ENCODE assay signal across 17 cellular contexts in genomic region chr10:112706580-112706979, GRCh38.
DNase-seq lines count a peak whose midpoint lies in the region; ATAC-seq and TF ChIP-seq lines count a peak whose summit lies in the region.
"Had no signal": no experiment of that assay in that cellular context is flagged by ENCODE, and none has a peak within 500 bp of the region (broad histone marks: within the 10 kb centered on the region; RNA-seq: fewer than 3 reads in every experiment).

No MANE protein-coding gene starts in this region.

- peaks cover 6% of the 10 kb centered on the region for H3K4me1 Mint-ChIP-seq in stimulated activated naive CD8-positive, alpha-beta T cell treated with anti-CD3 and anti-CD28 coated beads, Interleukin-15, amount 100 ng/mL, for 72 hours
- peaks cover 5% of the 10 kb centered on the region for H3K4me1 Mint-ChIP-seq in activated CD8-positive, alpha-beta T cell treated with anti-CD3 and anti-CD28 coated beads for 36 hours (ENCODE audit: low read depth)
- peaks cover 0 to 17% (median 10%) of the 10 kb centered on the region in 4 donors for H3K4me1 Mint-ChIP-seq in naive thymus-derived CD8-positive, alpha-beta T cell
- H3K4me1 Mint-ChIP-seq: B cell had no signal

- peaks cover 4% of the 10 kb centered on the region for H3K36me3 Mint-ChIP-seq in activated CD8-positive, alpha-beta T cell treated with anti-CD3 and anti-CD28 coated beads for 36 hours (ENCODE audit: low read depth)
- H3K36me3 Mint-ChIP-seq in naive thymus-derived CD8-positive, alpha-beta T cell, result peaks cover 0 to 15% (median 9%) of the 10 kb centered on the region in 3 donors

- no peaks in the 10 kb centered on the region for H3K9me3 Mint-ChIP-seq in stimulated activated naive CD8-positive, alpha-beta T cell treated with anti-CD3 and anti-CD28 coated beads, Interleukin-15, amount 100 ng/mL, for 72 hours
- H3K9me3 Mint-ChIP-seq in activated CD8-positive, alpha-beta T cell treated with anti-CD3 and anti-CD28 coated beads for 36 hours, result no peaks in the 10 kb centered on the region
- H3K9me3 Mint-ChIP-seq in naive thymus-derived CD8-positive, alpha-beta T cell, result no peaks in the 10 kb centered on the region
- H3K9me3 Mint-ChIP-seq: CD4-positive, alpha-beta T cell had no signal

- no peak overlapping the region for H3K4me3 Mint-ChIP-seq in stimulated activated naive CD8-positive, alpha-beta T cell treated with anti-CD3 and anti-CD28 coated beads, Interleukin-15, amount 100 ng/mL, for 72 hours
- no peak overlapping the region for H3K4me3 Mint-ChIP-seq in activated CD8-positive, alpha-beta T cell treated with anti-CD3 and anti-CD28 coated beads for 36 hours
- H3K4me3 Mint-ChIP-seq in naive thymus-derived CD8-positive, alpha-beta T cell, result no peak overlapping the region
- H3K4me3 Mint-ChIP-seq: B cell; CD4-positive, alpha-beta T cell had no signal

- ATAC-seq in stimulated activated naive CD8-positive, alpha-beta T cell treated with anti-CD3 and anti-CD28 coated beads, Interleukin-15, amount 100 ng/mL, for 72 hours, result peak; percentile 48
- no peak for ATAC-seq in stimulated activated naive CD8-positive, alpha-beta T cell treated with anti-CD3 and anti-CD28 coated beads, Interleukin-15, Interleukin-2, amounts not matched to agents 100 U/mL and 50 U/mL, for 24 hours
- ATAC-seq in activated CD8-positive, alpha-beta T cell treated with anti-CD3 and anti-CD28 coated beads for 36 hours, result peak; percentile 39
- ATAC-seq in naive thymus-derived CD8-positive, alpha-beta T cell, result peak; percentile 33 to 36
- no peak for ATAC-seq in HG03432 (IDR thresholded peaks at IDR 0.05; ENCODE audit: unreplicated experiment)
- ATAC-seq in GM21717 (IDR thresholded peaks at IDR 0.05; ENCODE audit: unreplicated experiment), result no peak
- no peak for ATAC-seq in HG03280 (IDR thresholded peaks at IDR 0.05; ENCODE audit: unreplicated experiment)

- no peak overlapping the region for H3K27ac Mint-ChIP-seq in stimulated activated naive CD8-positive, alpha-beta T cell treated with anti-CD3 and anti-CD28 coated beads, Interleukin-15, amount 100 ng/mL, for 72 hours
- H3K27ac Mint-ChIP-seq in activated CD8-positive, alpha-beta T cell treated with anti-CD3 and anti-CD28 coated beads for 36 hours, result no peak overlapping the region
- peak overlapping the region in 2 of 10 donors; percentile 29 to 30 for H3K27ac Mint-ChIP-seq in naive thymus-derived CD8-positive, alpha-beta T cell
- H3K27ac Mint-ChIP-seq: B cell; CD4-positive, alpha-beta T cell had no signal

- POLR2A ChIA-PET in activated CD8-positive, alpha-beta T cell treated with anti-CD3 and anti-CD28 coated beads for 36 hours (lab: Charles Lee), result no interaction called here
- POLR2A ChIA-PET in naive thymus-derived CD8-positive, alpha-beta T cell (lab: Charles Lee), result no interaction called here

- no peaks in the 10 kb centered on the region for H3K27me3 Mint-ChIP-seq in stimulated activated naive CD8-positive, alpha-beta T cell treated with anti-CD3 and anti-CD28 coated beads, Interleukin-15, amount 100 ng/mL, for 72 hours
- no peaks in the 10 kb centered on the region for H3K27me3 Mint-ChIP-seq in activated CD8-positive, alpha-beta T cell treated with anti-CD3 and anti-CD28 coated beads for 36 hours
- H3K27me3 Mint-ChIP-seq in naive thymus-derived CD8-positive, alpha-beta T cell, result no peaks in the 10 kb centered on the region
- H3K27me3 Mint-ChIP-seq: B cell; CD4-positive, alpha-beta T cell had no signal

- intact Hi-C loops in activated CD8-positive, alpha-beta T cell treated with anti-CD3 and anti-CD28 coated beads for 36 hours (cut with micrococcal nuclease), result no loop called here

- DNase-seq in stimulated activated naive CD8-positive, alpha-beta T cell treated with anti-CD3 and anti-CD28 coated beads, Interleukin-15, amount 100 ng/mL, for 72 hours, result peak in 1 of 2 donors; percentile 6
- no peak for DNase-seq in stimulated activated naive CD8-positive, alpha-beta T cell treated with anti-CD3 and anti-CD28 coated beads, Interleukin-15, Interleukin-2, amounts not matched to agents 100 U/mL and 50 U/mL, for 24 hours
- peak; percentile 13 for DNase-seq in activated CD8-positive, alpha-beta T cell treated with anti-CD3 and anti-CD28 coated beads for 36 hours
- DNase-seq in naive thymus-derived CD8-positive, alpha-beta T cell, result peak in 1 of 10 donors; percentile 26
- DNase-seq: C1 segment of cervical spinal cord; CD4-positive, alpha-beta T cell; COR-L47; DMS153; DMS79 treated with DMSO at 0.1 percent for 48 hours; GDM1; GM23248; H7; KBM-7 had no signal

- CTCF ChIA-PET in activated CD8-positive, alpha-beta T cell treated with anti-CD3 and anti-CD28 coated beads for 36 hours (lab: Charles Lee), result interaction anchor here (1.6 kb wide), 1 partner anchor 679 kb away, joined by 4 read pairs; no protein-coding TSS in a partner anchor

- no peak for TF ChIP-seq CTCF in activated CD8-positive, alpha-beta T cell treated with anti-CD3 and anti-CD28 coated beads for 36 hours (IDR thresholded peaks at IDR 0.05)

Comparison
In these comparisons a context has a peak if more than half of its experiments do, and no peak if none do; other contexts are left out.
1. ATAC-seq: peak in stimulated activated naive CD8-positive, alpha-beta T cell treated with anti-CD3 and anti-CD28 coated beads, Interleukin-15, amount 100 ng/mL, for 72 hours (single experiment), activated CD8-positive, alpha-beta T cell treated with anti-CD3 and anti-CD28 coated beads for 36 hours (single experiment) and naive thymus-derived CD8-positive, alpha-beta T cell (2 of 2); none in stimulated activated naive CD8-positive, alpha-beta T cell treated with anti-CD3 and anti-CD28 coated beads, Interleukin-15, Interleukin-2, amounts not matched to agents 100 U/mL and 50 U/mL, for 24 hours (single experiment), HG03432 (single experiment), GM21717 (single experiment) and HG03280 (single experiment).